8 cellular contexts compared by ENCODE assay signal in the genomic region with DNA sequence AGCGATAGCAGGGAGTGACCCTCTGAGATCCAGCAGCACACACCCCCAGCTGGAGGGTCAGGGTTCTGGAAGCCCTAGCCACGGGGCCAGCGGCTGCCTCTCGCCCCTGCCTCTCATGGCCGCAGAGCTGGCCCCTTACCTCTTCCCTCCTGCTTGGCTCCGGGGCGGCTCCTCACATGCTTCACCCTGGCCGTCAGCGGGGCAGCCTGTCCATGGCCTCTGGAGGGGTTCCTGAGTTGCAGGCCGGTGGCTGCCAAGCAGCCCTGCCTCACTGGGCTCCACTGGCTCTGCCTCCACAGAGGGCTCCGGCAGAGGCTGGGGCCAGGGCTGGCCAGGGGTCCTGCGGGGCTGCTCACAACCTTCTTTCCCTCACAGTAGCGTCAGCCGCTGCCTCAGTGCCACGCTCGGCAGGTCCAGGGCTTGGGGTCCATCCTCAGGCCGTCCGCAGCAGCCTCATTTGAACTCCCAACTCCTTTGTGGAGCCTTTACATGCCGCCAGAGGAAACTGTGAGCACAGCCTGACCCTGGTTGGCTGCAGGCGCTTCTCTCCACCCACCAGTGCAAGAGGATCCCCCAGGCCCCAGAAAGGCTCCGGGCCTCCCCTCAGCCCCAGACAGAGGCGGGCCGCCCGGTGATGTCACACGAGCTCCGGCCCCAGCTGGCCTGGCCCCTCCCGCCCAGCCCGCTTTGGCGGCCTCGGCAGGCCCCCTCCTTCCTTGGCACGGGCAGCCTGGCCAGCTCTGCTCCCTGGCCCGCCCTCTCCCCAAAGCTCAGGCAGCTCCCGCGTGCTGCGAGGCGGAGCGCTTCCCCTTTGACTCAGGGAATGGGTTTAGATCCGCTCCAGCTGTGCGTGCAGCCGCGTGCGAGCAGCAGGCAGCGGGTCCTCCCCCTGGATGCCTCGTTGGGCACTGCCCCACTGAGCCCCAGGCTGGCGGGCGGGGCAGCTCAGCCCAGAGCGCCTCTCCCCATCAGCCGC. TPM values are rescaled to one million over a fixed set of nuclear protein-coding genes. Genes with fewer than 3 reads are reported as not detected.
DNase-seq lines count a peak whose midpoint lies in the region; ATAC-seq and TF ChIP-seq lines count a peak whose summit lies in the region.

A gene with protein sequence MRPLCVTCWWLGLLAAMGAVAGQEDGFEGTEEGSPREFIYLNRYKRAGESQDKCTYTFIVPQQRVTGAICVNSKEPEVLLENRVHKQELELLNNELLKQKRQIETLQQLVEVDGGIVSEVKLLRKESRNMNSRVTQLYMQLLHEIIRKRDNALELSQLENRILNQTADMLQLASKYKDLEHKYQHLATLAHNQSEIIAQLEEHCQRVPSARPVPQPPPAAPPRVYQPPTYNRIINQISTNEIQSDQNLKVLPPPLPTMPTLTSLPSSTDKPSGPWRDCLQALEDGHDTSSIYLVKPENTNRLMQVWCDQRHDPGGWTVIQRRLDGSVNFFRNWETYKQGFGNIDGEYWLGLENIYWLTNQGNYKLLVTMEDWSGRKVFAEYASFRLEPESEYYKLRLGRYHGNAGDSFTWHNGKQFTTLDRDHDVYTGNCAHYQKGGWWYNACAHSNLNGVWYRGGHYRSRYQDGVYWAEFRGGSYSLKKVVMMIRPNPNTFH (minus strand): TSS at position 460 of the 976 bp plus-strand sequence. CDS start 13,904 bp downstream, outside the sequence.

- H3K36me3 ChIP-seq in SJCRH30 (no peaks in the 10 kb centered on the region), right lobe of liver (no peaks in the 10 kb centered on the region)

- intact Hi-C loops in right lobe of liver (cut with DNase I) = no loop called here

- peak within 1 kb of the TSS; percentile 87 for H3K27ac ChIP-seq in SJCRH30
- peak within 1 kb of the TSS; percentile 38 to 57 (median 47) for H3K27ac ChIP-seq in right lobe of liver

- H3K4me3 Mint-ChIP-seq in HFFc6 = peak within 1 kb of the TSS; percentile 91
- peak within 1 kb of the TSS; percentile 65 for H3K4me3 Mint-ChIP-seq in stimulated activated memory B cell treated with anti-CD40 and anti-IgM and Interleukin-4, amounts not matched to agents 10 μg/mL and 1 μg/mL and 100 μg/mL, for 72 hours

- H3K36me3 Mint-ChIP-seq in HFFc6 (ENCODE audit: low read depth) = no peaks in the 10 kb centered on the region; the same call in 1 of the 2 replicates
- H3K36me3 Mint-ChIP-seq in stimulated activated memory B cell treated with anti-CD40 and anti-IgM and Interleukin-4, amounts not matched to agents 10 μg/mL and 1 μg/mL and 100 μg/mL, for 72 hours = peaks cover 7% of the 10 kb centered on the region

- H3K9me3 ChIP-seq in SJCRH30 (replicated peaks) = no peaks in the 10 kb centered on the region
- no peaks in the 10 kb centered on the region for H3K9me3 ChIP-seq in right lobe of liver

- TF ChIP-seq POLR2A in right lobe of liver (IDR thresholded peaks at IDR 0.05) = peak; percentile 45

- WGBS in right lobe of liver (ENCODE audit: insufficient coverage, low coverage, low lambda C conversion rate, missing lambda C conversion rate) = 5% methylated on average over 16 of the region's 48 CpGs

- DNase-seq in DMS53 (lab: John Stamatoyannopoulos, UW) = peak; percentile 74
- peak; percentile 80 for DNase-seq in HFFc6
- DNase-seq in SJCRH30 = peak; percentile 98
- peak; percentile 65 to 77 (median 65) for DNase-seq in right lobe of liver
- no peak for DNase-seq in NCI-H1930 (lab: John Stamatoyannopoulos, UW)

- H3K4me1 Mint-ChIP-seq in HFFc6 (ENCODE audit: low read depth) = peaks cover 45% of the 10 kb centered on the region
- peaks cover 32% of the 10 kb centered on the region for H3K4me1 Mint-ChIP-seq in stimulated activated memory B cell treated with anti-CD40 and anti-IgM and Interleukin-4, amounts not matched to agents 10 μg/mL and 1 μg/mL and 100 μg/mL, for 72 hours

- H3K27me3 ChIP-seq in SJCRH30 (no peaks in the 10 kb centered on the region), right lobe of liver (no peaks in the 10 kb centered on the region)

- ATAC-seq in right lobe of liver (peak; percentile 86 to 90 (median 88)), GM21526 (IDR thresholded peaks at IDR 0.05; ENCODE audit: low FRiP score, unreplicated experiment) (no peak)
- ATAC-seq in stimulated activated memory B cell treated with anti-CD40 and anti-IgM and Interleukin-4, amounts not matched to agents 10 μg/mL and 1 μg/mL and 100 μg/mL, for 72 hours = peak; percentile 80

- H3K4me1 ChIP-seq in SJCRH30 (peaks cover 24% of the 10 kb centered on the region), right lobe of liver (peaks cover 0 to 13% (median 0%) of the 10 kb centered on the region in 4 donors)

- in situ Hi-C loops in endometrial microvascular endothelial cells (cut with HindIII; ENCODE audit: inconsistent ontology term, low pct_unique_long_range_greater_than_20kb, low sequenced_read_pairs) = no loop called here

- TF ChIP-seq CTCF in HFFc6 (IDR thresholded peaks at IDR 0.05) = no peak
- TF ChIP-seq CTCF in right lobe of liver (IDR thresholded peaks at IDR 0.05) = no peak

- peak within 1 kb of the TSS; percentile 74 for H3K4me3 ChIP-seq in SJCRH30
- peak within 1 kb of the TSS; percentile 28 to 38 (median 33) for H3K4me3 ChIP-seq in right lobe of liver

- H3K27me3 Mint-ChIP-seq in HFFc6 (ENCODE audit: insufficient read depth) = no peaks in the 10 kb centered on the region; the same call in 1 of the 2 replicates
- peaks cover 24% of the 10 kb centered on the region for H3K27me3 Mint-ChIP-seq in stimulated activated memory B cell treated with anti-CD40 and anti-IgM and Interleukin-4, amounts not matched to agents 10 μg/mL and 1 μg/mL and 100 μg/mL, for 72 hours

- peak within 1 kb of the TSS; percentile 80 for H3K27ac Mint-ChIP-seq in HFFc6
- peak within 1 kb of the TSS; percentile 67 for H3K27ac Mint-ChIP-seq in stimulated activated memory B cell treated with anti-CD40 and anti-IgM and Interleukin-4, amounts not matched to agents 10 μg/mL and 1 μg/mL and 100 μg/mL, for 72 hours

- H3K9me3 Mint-ChIP-seq in HFFc6 = no peaks in the 10 kb centered on the region
- no peaks in the 10 kb centered on the region for H3K9me3 Mint-ChIP-seq in stimulated activated memory B cell treated with anti-CD40 and anti-IgM and Interleukin-4, amounts not matched to agents 10 μg/mL and 1 μg/mL and 100 μg/mL, for 72 hours

RNA-seq across cellular contexts. Expression of the gene that starts here (rescaled TPM):
- total RNA-seq in HFFc6 (2021; fragmentation: NEBNext Ultra II Directional; extraction: Animal tissue kit (Norgen Biotek cat#: 25700)) = 10 to 100 TPM; 15.0 to 20.9 (median 19.4) TPM
- total RNA-seq in SJCRH30 (2014; rRNA removed; shearing (Covaris generic)) = 21.1 and 21.3 TPM in 2 replicates
- 10.2 TPM for total RNA-seq in endometrial microvascular endothelial cells (ENCODE audit: inconsistent ontology term)
- total RNA-seq in right lobe of liver = 1 to 10 TPM; 2.1 to 6.3 (median 3.0) TPM

Comparison
In these comparisons a context has a peak if more than half of its experiments do, and no peak if none do; other contexts are left out.
1. DNase-seq: peak in DMS53 (single experiment), HFFc6 (single experiment), SJCRH30 (2 of 2) and right lobe of liver (3 of 3); none in NCI-H1930 (0 of 2).